In the genomic region with DNA sequence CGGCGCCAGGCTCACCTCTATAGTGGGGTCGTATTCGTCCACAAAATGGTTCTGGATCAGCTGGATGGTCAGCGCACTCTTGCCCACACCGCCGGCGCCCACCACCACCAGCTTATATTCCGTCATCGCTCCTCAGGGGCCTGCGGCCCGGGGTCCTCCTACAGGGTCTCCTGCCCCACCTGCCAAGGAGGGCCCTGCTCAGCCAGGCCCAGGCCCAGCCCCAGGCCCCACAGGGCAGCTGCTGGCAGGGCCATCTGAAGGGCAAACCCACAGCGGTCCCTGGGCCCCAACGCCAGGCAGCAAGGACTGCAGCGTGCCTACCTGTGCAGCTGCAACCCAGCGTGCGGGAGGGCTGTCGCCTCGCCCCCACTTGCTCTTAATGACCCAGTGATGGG, we compare ENCODE assay signal across 1 cellular context.
A peak's percentile ranks its signal among the peaks of the same experiment; 100 is the strongest.
TF ChIP-seq lines count a peak whose summit lies in the region.

No MANE protein-coding gene starts in this region.

TF ChIP-seq in HepG2, 621 proteins besides CTCF, POLR2A, EP300 and RAD21 (continued from another document):
- TF ChIP-seq, protein P1, sequence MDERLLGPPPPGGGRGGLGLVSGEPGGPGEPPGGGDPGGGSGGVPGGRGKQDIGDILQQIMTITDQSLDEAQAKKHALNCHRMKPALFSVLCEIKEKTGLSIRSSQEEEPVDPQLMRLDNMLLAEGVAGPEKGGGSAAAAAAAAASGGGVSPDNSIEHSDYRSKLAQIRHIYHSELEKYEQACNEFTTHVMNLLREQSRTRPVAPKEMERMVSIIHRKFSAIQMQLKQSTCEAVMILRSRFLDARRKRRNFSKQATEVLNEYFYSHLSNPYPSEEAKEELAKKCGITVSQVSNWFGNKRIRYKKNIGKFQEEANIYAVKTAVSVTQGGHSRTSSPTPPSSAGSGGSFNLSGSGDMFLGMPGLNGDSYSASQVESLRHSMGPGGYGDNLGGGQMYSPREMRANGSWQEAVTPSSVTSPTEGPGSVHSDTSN (CRISPR knock-in tag; IDR thresholded peaks at IDR 0.05), result no peak
- TF ChIP-seq PRMT3 (CRISPR knock-in tag; IDR thresholded peaks at IDR 0.05; ENCODE audit: borderline replicate concordance, low read depth) (no peak), REL (CRISPR knock-in tag; conservative IDR thresholded peaks at IDR 0.05) (no peak), PPARG (CRISPR knock-in tag; conservative IDR thresholded peaks at IDR 0.05) (no peak), ELF4 (CRISPR knock-in tag; IDR thresholded peaks at IDR 0.05; ENCODE audit: borderline replicate concordance) (no peak), RCOR2 (CRISPR knock-in tag; IDR thresholded peaks at IDR 0.05) (no peak), CBX5 (CRISPR knock-in tag; IDR thresholded peaks at IDR 0.05; ENCODE audit: borderline replicate concordance) (no peak), ZBTB21 (CRISPR knock-in tag; IDR thresholded peaks at IDR 0.05) (no peak), KDM6A (CRISPR knock-in tag; IDR thresholded peaks at IDR 0.05; ENCODE audit: low read depth) (no peak), AGO1 (IDR thresholded peaks at IDR 0.05; ENCODE audit: low read depth, low read length, poor library complexity, severe bottlenecking) (peak; percentile 89), ZNF256 (CRISPR knock-in tag; conservative IDR thresholded peaks at IDR 0.05) (no peak), TP53 (CRISPR knock-in tag; conservative IDR thresholded peaks at IDR 0.05) (no peak), ZC3H13 (CRISPR knock-in tag; IDR thresholded peaks at IDR 0.05) (no peak), PHF20 (CRISPR knock-in tag; IDR thresholded peaks at IDR 0.05) (no peak), ESRRA (CRISPR knock-in tag; IDR thresholded peaks at IDR 0.05; ENCODE audit: low read depth) (no peak), ZNF143 (CRISPR knock-in tag; IDR thresholded peaks at IDR 0.05) (no peak), ZNF251 (CRISPR knock-in tag; IDR thresholded peaks at IDR 0.05) (no peak), TARDBP (CRISPR knock-in tag; IDR thresholded peaks at IDR 0.05) (no peak), ADNP (CRISPR knock-in tag; IDR thresholded peaks at IDR 0.05) (no peak), CHD2 (IDR thresholded peaks at IDR 0.05; ENCODE audit: low read depth, low read length) (no peak), HNRNPL (IDR thresholded peaks at IDR 0.05; ENCODE audit: low read depth, low read length) (no peak; the same call in 1 of the 2 replicates), NR1H2 (CRISPR knock-in tag; IDR thresholded peaks at IDR 0.05; ENCODE audit: borderline replicate concordance, low read depth) (no peak), ZNF605 (CRISPR knock-in tag; IDR thresholded peaks at IDR 0.05) (0 out of 2 replicates have a peak, but pooled peaks have one; percentile 22), SIN3A (IDR thresholded peaks at IDR 0.05; ENCODE audit: borderline replicate concordance, low read depth, low read length) (no peak), GATAD2A (CRISPR knock-in tag; IDR thresholded peaks at IDR 0.05) (no peak), ZFP36L2 (CRISPR knock-in tag; IDR thresholded peaks at IDR 0.05) (no peak), KDM1A (CRISPR knock-in tag; IDR thresholded peaks at IDR 0.05) (no peak), DNMT1 (CRISPR knock-in tag; IDR thresholded peaks at IDR 0.05) (no peak), KLF16 (CRISPR knock-in tag; IDR thresholded peaks at IDR 0.05) (no peak), RNF2 (conservative IDR thresholded peaks at IDR 0.05; ENCODE audit: low read depth) (no peak), SP2 (CRISPR knock-in tag; IDR thresholded peaks at IDR 0.05) (no peak), RBM22 (optimal IDR thresholded peaks at IDR 0.05; ENCODE audit: low read length) (no peak), NFE2L1 (CRISPR knock-in tag; IDR thresholded peaks at IDR 0.05; ENCODE audit: borderline replicate concordance) (no peak), YY1 (IDR thresholded peaks at IDR 0.05; ENCODE audit: insufficient read depth, insufficient replicate concordance, low read depth, low read length) (no peak), KLF6 (CRISPR knock-in tag; IDR thresholded peaks at IDR 0.05) (no peak), HNF4G (IDR thresholded peaks at IDR 0.05; ENCODE audit: borderline replicate concordance, low read depth, low read length) (no peak), HNF4G (CRISPR knock-in tag; IDR thresholded peaks at IDR 0.05; ENCODE audit: borderline replicate concordance, low read depth) (no peak), ZNF17 (CRISPR knock-in tag; IDR thresholded peaks at IDR 0.05) (no peak), ZNF431 (CRISPR knock-in tag; IDR thresholded peaks at IDR 0.05; ENCODE audit: borderline replicate concordance, low read depth) (no peak), ZNF44 (CRISPR knock-in tag; IDR thresholded peaks at IDR 0.05) (no peak), ZFP36L1 (CRISPR knock-in tag; IDR thresholded peaks at IDR 0.05) (no peak), ZNF713 (CRISPR knock-in tag; IDR thresholded peaks at IDR 0.05) (no peak), ZNF543 (CRISPR knock-in tag; IDR thresholded peaks at IDR 0.05) (no peak), ZNF556 (CRISPR knock-in tag; IDR thresholded peaks at IDR 0.05; ENCODE audit: borderline replicate concordance) (no peak), RBFOX2 (IDR thresholded peaks at IDR 0.05; ENCODE audit: low read depth, low read length) (no peak; the same call in 1 of the 2 replicates), RXRA (CRISPR knock-in tag; IDR thresholded peaks at IDR 0.05) (peak; percentile 43; the same call in 1 of the 2 replicates), KAT8 (CRISPR knock-in tag; IDR thresholded peaks at IDR 0.05) (no peak)
- TF ChIP-seq, protein P2, sequence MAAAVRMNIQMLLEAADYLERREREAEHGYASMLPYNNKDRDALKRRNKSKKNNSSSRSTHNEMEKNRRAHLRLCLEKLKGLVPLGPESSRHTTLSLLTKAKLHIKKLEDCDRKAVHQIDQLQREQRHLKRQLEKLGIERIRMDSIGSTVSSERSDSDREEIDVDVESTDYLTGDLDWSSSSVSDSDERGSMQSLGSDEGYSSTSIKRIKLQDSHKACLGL (CRISPR knock-in tag; IDR thresholded peaks at IDR 0.05), result 0 out of 2 replicates have a peak, but pooled peaks have one; percentile 17
- TF ChIP-seq, protein P3, sequence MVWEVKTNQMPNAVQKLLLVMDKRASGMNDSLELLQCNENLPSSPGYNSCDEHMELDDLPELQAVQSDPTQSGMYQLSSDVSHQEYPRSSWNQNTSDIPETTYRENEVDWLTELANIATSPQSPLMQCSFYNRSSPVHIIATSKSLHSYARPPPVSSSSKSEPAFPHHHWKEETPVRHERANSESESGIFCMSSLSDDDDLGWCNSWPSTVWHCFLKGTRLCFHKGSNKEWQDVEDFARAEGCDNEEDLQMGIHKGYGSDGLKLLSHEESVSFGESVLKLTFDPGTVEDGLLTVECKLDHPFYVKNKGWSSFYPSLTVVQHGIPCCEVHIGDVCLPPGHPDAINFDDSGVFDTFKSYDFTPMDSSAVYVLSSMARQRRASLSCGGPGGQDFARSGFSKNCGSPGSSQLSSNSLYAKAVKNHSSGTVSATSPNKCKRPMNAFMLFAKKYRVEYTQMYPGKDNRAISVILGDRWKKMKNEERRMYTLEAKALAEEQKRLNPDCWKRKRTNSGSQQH (CRISPR knock-in tag; IDR thresholded peaks at IDR 0.05; ENCODE audit: low read depth), result no peak
- TF ChIP-seq, protein P4, sequence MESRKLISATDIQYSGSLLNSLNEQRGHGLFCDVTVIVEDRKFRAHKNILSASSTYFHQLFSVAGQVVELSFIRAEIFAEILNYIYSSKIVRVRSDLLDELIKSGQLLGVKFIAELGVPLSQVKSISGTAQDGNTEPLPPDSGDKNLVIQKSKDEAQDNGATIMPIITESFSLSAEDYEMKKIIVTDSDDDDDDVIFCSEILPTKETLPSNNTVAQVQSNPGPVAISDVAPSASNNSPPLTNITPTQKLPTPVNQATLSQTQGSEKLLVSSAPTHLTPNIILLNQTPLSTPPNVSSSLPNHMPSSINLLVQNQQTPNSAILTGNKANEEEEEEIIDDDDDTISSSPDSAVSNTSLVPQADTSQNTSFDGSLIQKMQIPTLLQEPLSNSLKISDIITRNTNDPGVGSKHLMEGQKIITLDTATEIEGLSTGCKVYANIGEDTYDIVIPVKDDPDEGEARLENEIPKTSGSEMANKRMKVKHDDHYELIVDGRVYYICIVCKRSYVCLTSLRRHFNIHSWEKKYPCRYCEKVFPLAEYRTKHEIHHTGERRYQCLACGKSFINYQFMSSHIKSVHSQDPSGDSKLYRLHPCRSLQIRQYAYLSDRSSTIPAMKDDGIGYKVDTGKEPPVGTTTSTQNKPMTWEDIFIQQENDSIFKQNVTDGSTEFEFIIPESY (CRISPR knock-in tag; IDR thresholded peaks at IDR 0.05), result peak; percentile 11; the same call in 1 of the 2 replicates
- TF ChIP-seq, protein P5, sequence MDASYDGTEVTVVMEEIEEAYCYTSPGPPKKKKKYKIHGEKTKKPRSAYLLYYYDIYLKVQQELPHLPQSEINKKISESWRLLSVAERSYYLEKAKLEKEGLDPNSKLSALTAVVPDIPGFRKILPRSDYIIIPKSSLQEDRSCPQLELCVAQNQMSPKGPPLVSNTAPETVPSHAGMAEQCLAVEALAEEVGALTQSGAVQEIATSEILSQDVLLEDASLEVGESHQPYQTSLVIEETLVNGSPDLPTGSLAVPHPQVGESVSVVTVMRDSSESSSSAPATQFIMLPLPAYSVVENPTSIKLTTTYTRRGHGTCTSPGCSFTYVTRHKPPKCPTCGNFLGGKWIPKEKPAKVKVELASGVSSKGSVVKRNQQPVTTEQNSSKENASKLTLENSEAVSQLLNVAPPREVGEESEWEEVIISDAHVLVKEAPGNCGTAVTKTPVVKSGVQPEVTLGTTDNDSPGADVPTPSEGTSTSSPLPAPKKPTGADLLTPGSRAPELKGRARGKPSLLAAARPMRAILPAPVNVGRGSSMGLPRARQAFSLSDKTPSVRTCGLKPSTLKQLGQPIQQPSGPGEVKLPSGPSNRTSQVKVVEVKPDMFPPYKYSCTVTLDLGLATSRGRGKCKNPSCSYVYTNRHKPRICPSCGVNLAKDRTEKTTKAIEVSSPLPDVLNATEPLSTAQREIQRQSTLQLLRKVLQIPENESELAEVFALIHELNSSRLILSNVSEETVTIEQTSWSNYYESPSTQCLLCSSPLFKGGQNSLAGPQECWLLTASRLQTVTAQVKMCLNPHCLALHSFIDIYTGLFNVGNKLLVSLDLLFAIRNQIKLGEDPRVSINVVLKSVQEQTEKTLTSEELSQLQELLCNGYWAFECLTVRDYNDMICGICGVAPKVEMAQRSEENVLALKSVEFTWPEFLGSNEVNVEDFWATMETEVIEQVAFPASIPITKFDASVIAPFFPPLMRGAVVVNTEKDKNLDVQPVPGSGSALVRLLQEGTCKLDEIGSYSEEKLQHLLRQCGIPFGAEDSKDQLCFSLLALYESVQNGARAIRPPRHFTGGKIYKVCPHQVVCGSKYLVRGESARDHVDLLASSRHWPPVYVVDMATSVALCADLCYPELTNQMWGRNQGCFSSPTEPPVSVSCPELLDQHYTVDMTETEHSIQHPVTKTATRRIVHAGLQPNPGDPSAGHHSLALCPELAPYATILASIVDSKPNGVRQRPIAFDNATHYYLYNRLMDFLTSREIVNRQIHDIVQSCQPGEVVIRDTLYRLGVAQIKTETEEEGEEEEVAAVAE (CRISPR knock-in tag; IDR thresholded peaks at IDR 0.05; ENCODE audit: borderline replicate concordance), result no peak
- TF ChIP-seq, protein P6, sequence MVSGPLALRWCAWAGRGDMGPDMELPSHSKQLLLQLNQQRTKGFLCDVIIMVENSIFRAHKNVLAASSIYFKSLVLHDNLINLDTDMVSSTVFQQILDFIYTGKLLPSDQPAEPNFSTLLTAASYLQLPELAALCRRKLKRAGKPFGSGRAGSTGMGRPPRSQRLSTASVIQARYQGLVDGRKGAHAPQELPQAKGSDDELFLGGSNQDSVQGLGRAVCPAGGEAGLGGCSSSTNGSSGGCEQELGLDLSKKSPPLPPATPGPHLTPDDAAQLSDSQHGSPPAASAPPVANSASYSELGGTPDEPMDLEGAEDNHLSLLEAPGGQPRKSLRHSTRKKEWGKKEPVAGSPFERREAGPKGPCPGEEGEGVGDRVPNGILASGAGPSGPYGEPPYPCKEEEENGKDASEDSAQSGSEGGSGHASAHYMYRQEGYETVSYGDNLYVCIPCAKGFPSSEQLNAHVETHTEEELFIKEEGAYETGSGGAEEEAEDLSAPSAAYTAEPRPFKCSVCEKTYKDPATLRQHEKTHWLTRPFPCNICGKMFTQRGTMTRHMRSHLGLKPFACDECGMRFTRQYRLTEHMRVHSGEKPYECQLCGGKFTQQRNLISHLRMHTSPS (CRISPR knock-in tag; IDR thresholded peaks at IDR 0.05; ENCODE audit: low read depth), result no peak
- TF ChIP-seq, protein P7, sequence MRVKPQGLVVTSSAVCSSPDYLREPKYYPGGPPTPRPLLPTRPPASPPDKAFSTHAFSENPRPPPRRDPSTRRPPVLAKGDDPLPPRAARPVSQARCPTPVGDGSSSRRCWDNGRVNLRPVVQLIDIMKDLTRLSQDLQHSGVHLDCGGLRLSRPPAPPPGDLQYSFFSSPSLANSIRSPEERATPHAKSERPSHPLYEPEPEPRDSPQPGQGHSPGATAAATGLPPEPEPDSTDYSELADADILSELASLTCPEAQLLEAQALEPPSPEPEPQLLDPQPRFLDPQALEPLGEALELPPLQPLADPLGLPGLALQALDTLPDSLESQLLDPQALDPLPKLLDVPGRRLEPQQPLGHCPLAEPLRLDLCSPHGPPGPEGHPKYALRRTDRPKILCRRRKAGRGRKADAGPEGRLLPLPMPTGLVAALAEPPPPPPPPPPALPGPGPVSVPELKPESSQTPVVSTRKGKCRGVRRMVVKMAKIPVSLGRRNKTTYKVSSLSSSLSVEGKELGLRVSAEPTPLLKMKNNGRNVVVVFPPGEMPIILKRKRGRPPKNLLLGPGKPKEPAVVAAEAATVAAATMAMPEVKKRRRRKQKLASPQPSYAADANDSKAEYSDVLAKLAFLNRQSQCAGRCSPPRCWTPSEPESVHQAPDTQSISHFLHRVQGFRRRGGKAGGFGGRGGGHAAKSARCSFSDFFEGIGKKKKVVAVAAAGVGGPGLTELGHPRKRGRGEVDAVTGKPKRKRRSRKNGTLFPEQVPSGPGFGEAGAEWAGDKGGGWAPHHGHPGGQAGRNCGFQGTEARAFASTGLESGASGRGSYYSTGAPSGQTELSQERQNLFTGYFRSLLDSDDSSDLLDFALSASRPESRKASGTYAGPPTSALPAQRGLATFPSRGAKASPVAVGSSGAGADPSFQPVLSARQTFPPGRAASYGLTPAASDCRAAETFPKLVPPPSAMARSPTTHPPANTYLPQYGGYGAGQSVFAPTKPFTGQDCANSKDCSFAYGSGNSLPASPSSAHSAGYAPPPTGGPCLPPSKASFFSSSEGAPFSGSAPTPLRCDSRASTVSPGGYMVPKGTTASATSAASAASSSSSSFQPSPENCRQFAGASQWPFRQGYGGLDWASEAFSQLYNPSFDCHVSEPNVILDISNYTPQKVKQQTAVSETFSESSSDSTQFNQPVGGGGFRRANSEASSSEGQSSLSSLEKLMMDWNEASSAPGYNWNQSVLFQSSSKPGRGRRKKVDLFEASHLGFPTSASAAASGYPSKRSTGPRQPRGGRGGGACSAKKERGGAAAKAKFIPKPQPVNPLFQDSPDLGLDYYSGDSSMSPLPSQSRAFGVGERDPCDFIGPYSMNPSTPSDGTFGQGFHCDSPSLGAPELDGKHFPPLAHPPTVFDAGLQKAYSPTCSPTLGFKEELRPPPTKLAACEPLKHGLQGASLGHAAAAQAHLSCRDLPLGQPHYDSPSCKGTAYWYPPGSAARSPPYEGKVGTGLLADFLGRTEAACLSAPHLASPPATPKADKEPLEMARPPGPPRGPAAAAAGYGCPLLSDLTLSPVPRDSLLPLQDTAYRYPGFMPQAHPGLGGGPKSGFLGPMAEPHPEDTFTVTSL (CRISPR knock-in tag; IDR thresholded peaks at IDR 0.05; ENCODE audit: borderline replicate concordance), result no peak
